Comparison of ENCODE assay signal across 1 cellular context in the genomic region with DNA sequence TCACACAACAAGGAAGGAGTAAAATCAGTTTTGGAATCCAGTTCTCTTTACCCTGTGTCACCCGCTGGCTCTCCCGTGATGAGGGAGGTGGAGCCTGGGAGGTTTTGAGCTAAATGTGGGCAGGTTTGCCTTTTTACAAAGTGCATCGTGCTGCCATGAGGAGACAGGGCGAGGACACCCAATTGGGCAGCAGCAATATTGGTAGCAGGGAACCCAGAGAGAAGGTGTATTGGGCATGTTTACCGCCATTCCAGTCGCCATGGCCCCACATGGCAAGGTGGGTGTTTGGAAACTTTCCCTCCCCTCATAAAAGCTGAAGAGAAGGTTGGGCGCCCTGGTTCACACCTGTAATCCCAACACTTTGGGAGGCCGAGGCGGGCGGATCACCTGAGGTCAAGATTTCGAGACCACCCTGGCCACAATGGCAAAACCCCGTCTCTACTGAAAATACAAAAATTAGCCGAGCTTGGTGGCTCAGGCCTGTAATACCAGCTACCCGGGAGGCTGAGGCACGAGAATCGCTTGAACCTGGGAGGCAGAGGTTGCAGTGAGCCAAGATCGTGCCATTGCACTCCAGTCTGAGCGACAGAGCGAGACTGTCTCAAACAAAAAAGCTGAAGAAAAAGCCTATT.
TF ChIP-seq lines count a peak whose summit lies in the region.

No MANE protein-coding gene starts in this region.

TF ChIP-seq in HEK293, 187 proteins besides CTCF, POLR2A, EP300 and RAD21 (continued from another document):
- TF ChIP-seq, protein P1, sequence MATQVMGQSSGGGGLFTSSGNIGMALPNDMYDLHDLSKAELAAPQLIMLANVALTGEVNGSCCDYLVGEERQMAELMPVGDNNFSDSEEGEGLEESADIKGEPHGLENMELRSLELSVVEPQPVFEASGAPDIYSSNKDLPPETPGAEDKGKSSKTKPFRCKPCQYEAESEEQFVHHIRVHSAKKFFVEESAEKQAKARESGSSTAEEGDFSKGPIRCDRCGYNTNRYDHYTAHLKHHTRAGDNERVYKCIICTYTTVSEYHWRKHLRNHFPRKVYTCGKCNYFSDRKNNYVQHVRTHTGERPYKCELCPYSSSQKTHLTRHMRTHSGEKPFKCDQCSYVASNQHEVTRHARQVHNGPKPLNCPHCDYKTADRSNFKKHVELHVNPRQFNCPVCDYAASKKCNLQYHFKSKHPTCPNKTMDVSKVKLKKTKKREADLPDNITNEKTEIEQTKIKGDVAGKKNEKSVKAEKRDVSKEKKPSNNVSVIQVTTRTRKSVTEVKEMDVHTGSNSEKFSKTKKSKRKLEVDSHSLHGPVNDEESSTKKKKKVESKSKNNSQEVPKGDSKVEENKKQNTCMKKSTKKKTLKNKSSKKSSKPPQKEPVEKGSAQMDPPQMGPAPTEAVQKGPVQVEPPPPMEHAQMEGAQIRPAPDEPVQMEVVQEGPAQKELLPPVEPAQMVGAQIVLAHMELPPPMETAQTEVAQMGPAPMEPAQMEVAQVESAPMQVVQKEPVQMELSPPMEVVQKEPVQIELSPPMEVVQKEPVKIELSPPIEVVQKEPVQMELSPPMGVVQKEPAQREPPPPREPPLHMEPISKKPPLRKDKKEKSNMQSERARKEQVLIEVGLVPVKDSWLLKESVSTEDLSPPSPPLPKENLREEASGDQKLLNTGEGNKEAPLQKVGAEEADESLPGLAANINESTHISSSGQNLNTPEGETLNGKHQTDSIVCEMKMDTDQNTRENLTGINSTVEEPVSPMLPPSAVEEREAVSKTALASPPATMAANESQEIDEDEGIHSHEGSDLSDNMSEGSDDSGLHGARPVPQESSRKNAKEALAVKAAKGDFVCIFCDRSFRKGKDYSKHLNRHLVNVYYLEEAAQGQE (tag by site-specific recombination; IDR thresholded peaks at IDR 0.05), result no peak
- no peak for TF ChIP-seq ZNF600 (tag by site-specific recombination; IDR thresholded peaks at IDR 0.05)
- TF ChIP-seq ZNF548 (tag by site-specific recombination; IDR thresholded peaks at IDR 0.05), result no peak
- no peak for TF ChIP-seq ZNF221 (tag by site-specific recombination; IDR thresholded peaks at IDR 0.05; ENCODE audit: borderline replicate concordance)
